Comparison of ENCODE assay signal across 14 cellular contexts in genomic region chr2:187545238-187545751, GRCh38. TPM values are rescaled to one million over a fixed set of nuclear protein-coding genes. Genes with fewer than 3 reads are reported as not detected.
A peak's percentile ranks its signal among the peaks of the same experiment; 100 is the strongest.
DNase-seq lines count a peak whose midpoint lies in the region; ATAC-seq and TF ChIP-seq lines count a peak whose summit lies in the region.
"Had no signal": no experiment of that assay in that cellular context is flagged by ENCODE, and none has a peak within 500 bp of the region (broad histone marks: within the 10 kb centered on the region; RNA-seq: fewer than 3 reads in every experiment).

No MANE protein-coding gene starts in this region.

- H3K27me3 ChIP-seq in right atrium auricular region (no peaks in the 10 kb centered on the region), brain microvascular endothelial cell (replicated peaks) (no peaks in the 10 kb centered on the region), lower lobe of right lung (ENCODE audit: low read depth) (no peaks in the 10 kb centered on the region)

- H3K36me3 ChIP-seq in right atrium auricular region: no peaks in the 10 kb centered on the region
- H3K36me3 ChIP-seq in brain microvascular endothelial cell (replicated peaks): peaks cover 27% of the 10 kb centered on the region
- H3K36me3 ChIP-seq in lower lobe of right lung: peaks cover 9% of the 10 kb centered on the region

- H3K9me3 ChIP-seq in right atrium auricular region: no peaks in the 10 kb centered on the region
- no peaks in the 10 kb centered on the region for H3K9me3 ChIP-seq in lower lobe of right lung

- in situ Hi-C loops in brain microvascular endothelial cell (cut with HindIII; ENCODE audit: low pct_ligation_motif_present, low sequenced_read_pairs): no loop called here

- DNase-seq in right atrium auricular region (ENCODE audit: low spot score) (no peak), cardiac septum (ENCODE audit: low spot score) (no peak), brain microvascular endothelial cell (no peak), lower lobe of right lung (no peak), sciatic nerve (ENCODE audit: low spot score) (no peak)
- DNase-seq: activated CD4-positive, alpha-beta T cell treated with anti-CD3 and anti-CD28 coated beads for 36 hours; COR-L47; MM.1S; NCI-H2081 treated with DMSO at 0.1 percent for 48 hours; NCI-H82 had no signal

- H3K4me3 ChIP-seq in right atrium auricular region: no peak overlapping the region
- H3K4me3 ChIP-seq in brain microvascular endothelial cell (ENCODE audit: low read depth, low read length): no peak overlapping the region
- H3K4me3 ChIP-seq in lower lobe of right lung: no peak overlapping the region

- no peak for ATAC-seq in lower lobe of right lung
- no peak for ATAC-seq in HG03039 (IDR thresholded peaks at IDR 0.05; ENCODE audit: unreplicated experiment)
- no peak for ATAC-seq in sciatic nerve
- no peak for ATAC-seq in GM21825 (IDR thresholded peaks at IDR 0.05; ENCODE audit: unreplicated experiment)
- ATAC-seq in HG03135 (IDR thresholded peaks at IDR 0.05; ENCODE audit: unreplicated experiment): no peak
- ATAC-seq: activated CD4-positive, alpha-beta T cell treated with anti-CD3 and anti-CD28 coated beads for 36 hours had no signal

- peak overlapping the region; percentile 46 to 82 for H3K27ac ChIP-seq in right atrium auricular region
- H3K27ac ChIP-seq in brain microvascular endothelial cell: peak overlapping the region; percentile 99
- H3K27ac ChIP-seq in lower lobe of right lung: peak overlapping the region; percentile 57
- H3K27ac ChIP-seq: epithelial cell of prostate had no signal

- no peak for TF ChIP-seq CTCF in right atrium auricular region (IDR thresholded peaks at IDR 0.05)
- TF ChIP-seq CTCF in brain microvascular endothelial cell (IDR thresholded peaks at IDR 0.05; ENCODE audit: low read depth, low read length, missing control alignments): no peak
- TF ChIP-seq CTCF in lower lobe of right lung (IDR thresholded peaks at IDR 0.05): no peak

- intact Hi-C loops in cardiac septum (cut with DNase I) (no loop called here), lower lobe of right lung (cut with DNase I) (no loop called here), sciatic nerve (cut with DNase I) (no loop called here)

- H3K4me1 ChIP-seq in right atrium auricular region (peaks cover 0 to 38% of the 10 kb centered on the region in 2 donors), lower lobe of right lung (peaks cover 76% of the 10 kb centered on the region)

RNA-seq across cellular contexts. Expression of gene TFPI, which starts 8.9 kb away (rescaled TPM):
- total RNA-seq in right atrium auricular region (10 to 100 TPM; 43.6 to 58.2 TPM), cardiac septum (22.3 TPM), lower lobe of right lung (311 TPM), sciatic nerve (106 TPM)
